Comparison of ENCODE assay signal across 9 cellular contexts in genomic region chr10:22229756-22230330, GRCh38. TPM values are rescaled to one million over a fixed set of nuclear protein-coding genes. Genes with fewer than 3 reads are reported as not detected.
A peak's percentile ranks its signal among the peaks of the same experiment; 100 is the strongest.
DNase-seq lines count a peak whose midpoint lies in the region; ATAC-seq and TF ChIP-seq lines count a peak whose summit lies in the region.
"Had no signal": no experiment of that assay in that cellular context is flagged by ENCODE, and none has a peak within 500 bp of the region (broad histone marks: within the 10 kb centered on the region; RNA-seq: fewer than 3 reads in every experiment).

No MANE protein-coding gene starts in this region.

- H3K79me2 ChIP-seq in DOHH2 (ENCODE audit: control insufficient read depth, low read length) = no peaks in the 10 kb centered on the region

- H3K27ac ChIP-seq in DOHH2 (ENCODE audit: low read depth, low read length) = no peak overlapping the region

- H3K9me3 Mint-ChIP-seq in chondrocyte (ENCODE audit: low read depth) = no peaks in the 10 kb centered on the region

- no peaks in the 10 kb centered on the region for H4K20me1 ChIP-seq in DOHH2 (ENCODE audit: control insufficient read depth, insufficient read depth, low read depth, low read length)

- H3K27me3 ChIP-seq in DOHH2 (ENCODE audit: control insufficient read depth, low read length) (peaks cover 20% of the 10 kb centered on the region), mononuclear cell (ENCODE audit: insufficient read depth, low read length) (peaks cover 9% of the 10 kb centered on the region)

- peak overlapping the region; percentile 80 for H3K4me3 Mint-ChIP-seq in chondrocyte (ENCODE audit: unreplicated experiment)

- no peaks in the 10 kb centered on the region for H3K27me3 Mint-ChIP-seq in chondrocyte (ENCODE audit: low read depth)

- peak; percentile 53 for DNase-seq in NAMALWA (ENCODE audit: low spot score)
- DNase-seq in chondrocyte (ENCODE audit: low spot score) = no peak
- no peak for DNase-seq in SHP77 (lab: John Stamatoyannopoulos, UW)
- DNase-seq in DMS153 (lab: John Stamatoyannopoulos, UW) = no peak

- H3K4me3 ChIP-seq in DOHH2 (ENCODE audit: low read length) (peak overlapping the region; percentile 72), mononuclear cell (ENCODE audit: low read length) (peak overlapping the region; percentile 74)

- H3K36me3 Mint-ChIP-seq in chondrocyte (ENCODE audit: low read depth) = no peaks in the 10 kb centered on the region

- H3K4me1 ChIP-seq in DOHH2 (ENCODE audit: control insufficient read depth, low read length) (peaks cover 14% of the 10 kb centered on the region), mononuclear cell (ENCODE audit: insufficient read depth, low read length) (no peaks in the 10 kb centered on the region)

- no peak for TF ChIP-seq CTCF in DOHH2 (IDR thresholded peaks at IDR 0.05; ENCODE audit: low read depth, low read length, poor library complexity, severe bottlenecking)
- TF ChIP-seq CTCF in chondrocyte (IDR thresholded peaks at IDR 0.05) = no peak

- H3K27ac Mint-ChIP-seq in chondrocyte (ENCODE audit: unreplicated experiment) = peak overlapping the region; percentile 62

- peaks cover 14% of the 10 kb centered on the region for H3K4me1 Mint-ChIP-seq in chondrocyte (ENCODE audit: low read depth)

- H3K9me2 ChIP-seq in DOHH2 (replicated peaks; ENCODE audit: control insufficient read depth, low read length) = no peaks in the 10 kb centered on the region

- peaks cover 3% of the 10 kb centered on the region; the same call in 1 of the 2 replicates for H3F3A ChIP-seq in DOHH2 (ENCODE audit: control insufficient read depth, insufficient read depth)

- H3K4me2 ChIP-seq in DOHH2 (ENCODE audit: low read length) = peak overlapping the region; percentile 63

- H3K36me3 ChIP-seq in DOHH2 (ENCODE audit: control insufficient read depth, low read length) = no peaks in the 10 kb centered on the region

- no peak for ATAC-seq in HG02763 (IDR thresholded peaks at IDR 0.05; ENCODE audit: unreplicated experiment)
- ATAC-seq in GM21717 (IDR thresholded peaks at IDR 0.05; ENCODE audit: unreplicated experiment) = no peak

- no peaks in the 10 kb centered on the region for H3K9me3 ChIP-seq in DOHH2 (ENCODE audit: control insufficient read depth, insufficient read depth, low read length)
- H3K9me3 ChIP-seq in mononuclear cell (ENCODE audit: low read depth, low read length) = no peaks in the 10 kb centered on the region

RNA-seq across cellular contexts. Expression of gene EBLN1, which starts 12.0 kb away (rescaled TPM):
- total RNA-seq in chondrocyte (not detected in 3 replicates), mononuclear cell (not detected)
- total RNA-seq: T-helper 2 cell treated with Interferon-gamma antibody and Interleukin-4, amounts not matched to agents 100 ng/mL and 5 ng/mL, for 36 hours had no signal
